7 cellular contexts compared by ENCODE assay signal in genomic region chrX:101391831-101392230, GRCh38. TPM values are rescaled to one million over a fixed set of nuclear protein-coding genes. Genes with fewer than 3 reads are reported as not detected.
DNase-seq lines count a peak whose midpoint lies in the region; ATAC-seq and TF ChIP-seq lines count a peak whose summit lies in the region.

No MANE protein-coding gene starts in this region.

- DNase-seq in H7 (no peak), WERI-Rb-1 (no peak), NCI-H1105 (lab: John Stamatoyannopoulos, UW) (no peak), cerebellum (ENCODE audit: low spot score) (no peak)
- no peak for DNase-seq in stimulated activated CD4-positive, alpha-beta T cell treated with anti-CD3 and anti-CD28 coated beads, Interleukin-2, amount 100 ng/mL, for 24 hours

- H3K27me3 ChIP-seq in H7 (ENCODE audit: control insufficient read depth, insufficient read depth, low read length) (no peaks in the 10 kb centered on the region), WERI-Rb-1 (ENCODE audit: insufficient read depth, low read depth, severe bottlenecking) (peaks cover 4% of the 10 kb centered on the region), gastroesophageal sphincter (no peaks in the 10 kb centered on the region), skeletal muscle tissue (ENCODE audit: control insufficient read depth in 3 of 3, insufficient read depth in 3 of 3, low read length in 3 of 3) (no peaks in the 10 kb centered on the region)

- no peak for ATAC-seq in gastroesophageal sphincter

- H3K27ac ChIP-seq in WERI-Rb-1: peak overlapping the region; percentile 75; the same call in 1 of the 2 replicates
- H3K27ac ChIP-seq in gastroesophageal sphincter: peak overlapping the region in 3 of 4 donors; percentile 78 to 82 (median 79)
- no peak overlapping the region for H3K27ac ChIP-seq in skeletal muscle tissue (ENCODE audit: low read depth, low read length)

- H3K36me3 ChIP-seq in H7 (replicated peaks; ENCODE audit: control insufficient read depth, insufficient read depth, low read length) (peaks cover 9% of the 10 kb centered on the region), WERI-Rb-1 (peaks cover 29% of the 10 kb centered on the region), gastroesophageal sphincter (peaks cover 0 to 19% of the 10 kb centered on the region in 2 donors), skeletal muscle tissue (ENCODE audit: control insufficient read depth in 3 of 3, insufficient read depth in 3 of 3, low read length in 3 of 3) (peaks cover 0 to 5% (median 4%) of the 10 kb centered on the region in 3 donors)

- WGBS in gastroesophageal sphincter (ENCODE audit: low coverage in 1 of 2), 2 donors: 63 to 77% methylated on average over 2 to 6 of the region's 6 CpGs

- TF ChIP-seq EP300 in gastroesophageal sphincter (IDR thresholded peaks at IDR 0.05): no peak

- peaks cover 0 to 3% (median 0%) of the 10 kb centered on the region in 3 donors for H3K4me1 ChIP-seq in gastroesophageal sphincter
- peaks cover 2 to 8% (median 3%) of the 10 kb centered on the region in 3 donors for H3K4me1 ChIP-seq in skeletal muscle tissue (ENCODE audit: control insufficient read depth in 3 of 3, insufficient read depth in 3 of 3, low read length in 3 of 3)

- no peak for TF ChIP-seq CTCF in WERI-Rb-1 (IDR thresholded peaks at IDR 0.05; ENCODE audit: low read depth, low read length)
- TF ChIP-seq CTCF in gastroesophageal sphincter (IDR thresholded peaks at IDR 0.05): no peak

- H3K4me3 ChIP-seq in H7 (ENCODE audit: insufficient read depth, low read depth, low read length) (peak overlapping the region; percentile 78), WERI-Rb-1 (ENCODE audit: low read depth, low read length) (peak overlapping the region; percentile 76), gastroesophageal sphincter (peak overlapping the region in 1 of 2 donors; percentile 54), skeletal muscle tissue (ENCODE audit: low read length in 3 of 3) (peak overlapping the region in 2 of 3 donors; percentile 72 to 76)

- H3K9me3 ChIP-seq in WERI-Rb-1 (ENCODE audit: severe bottlenecking): peaks cover 3% of the 10 kb centered on the region
- H3K9me3 ChIP-seq in gastroesophageal sphincter: no peaks in the 10 kb centered on the region
- no peaks in the 10 kb centered on the region for H3K9me3 ChIP-seq in skeletal muscle tissue (ENCODE audit: control insufficient read depth in 3 of 3, low read length in 3 of 3)

- peak overlapping the region in 2 of 3 donors; percentile 80 for H3K9ac ChIP-seq in skeletal muscle tissue (ENCODE audit: low read depth in 1 of 3, low read length in 3 of 3)

- no peak for TF ChIP-seq POLR2A in gastroesophageal sphincter (IDR thresholded peaks at IDR 0.05)

RNA-seq across cellular contexts. Expression of gene RPL36A, which starts 1.0 kb away (rescaled TPM):
- 794 and 812 TPM in 2 replicates for total RNA-seq in H7 (2014; rRNA removed; shearing (Covaris generic))
- total RNA-seq in gastroesophageal sphincter (1,000 to 10,000 TPM in 3 of 4 donors, 100 to 1,000 TPM in 1; 629 to 1,573 (median 1,208) TPM), skeletal muscle tissue (349 TPM), cerebellum (138 TPM)

RNA-seq across cellular contexts. Expression of gene BTK, which starts 5.8 kb away (rescaled TPM):
- 0.07 and 0.11 TPM in 2 replicates for total RNA-seq in H7 (2014; rRNA removed; shearing (Covaris generic))
- total RNA-seq in gastroesophageal sphincter (10 to 100 TPM in 1 of 4 donors, 1 to 10 TPM in 3; 2.2 to 14.8 (median 4.5) TPM), skeletal muscle tissue (2.1 TPM), cerebellum (2.2 TPM)

RNA-seq across cellular contexts. Expression of gene GLA, which starts 15.9 kb away (rescaled TPM):
- 48.1 and 58.3 TPM in 2 replicates for total RNA-seq in H7 (2014; rRNA removed; shearing (Covaris generic))
- total RNA-seq in gastroesophageal sphincter: 10 to 100 TPM in 3 of 4 donors, 1 to 10 TPM in 1; 9.2 to 22.0 (median 16.1) TPM
- 16.2 TPM for total RNA-seq in skeletal muscle tissue
- total RNA-seq in cerebellum: 15.7 TPM

RNA-seq across cellular contexts. Expression of gene HNRNPH2, which starts 16.2 kb away (rescaled TPM):
- 33.5 and 35.0 TPM in 2 replicates for total RNA-seq in H7 (2014; rRNA removed; shearing (Covaris generic))
- total RNA-seq in gastroesophageal sphincter (10 to 100 TPM; 38.8 to 66.6 (median 62.1) TPM), skeletal muscle tissue (53.2 TPM), cerebellum (46.5 TPM)

RNA-seq across cellular contexts. Expression of gene TIMM8A, which starts 43.3 kb away (rescaled TPM):
- total RNA-seq in H7 (2014; rRNA removed; shearing (Covaris generic)): 6.2 and 8.4 TPM in 2 replicates
- total RNA-seq in gastroesophageal sphincter: 1 to 10 TPM; 1.5 to 7.1 (median 5.3) TPM
- total RNA-seq in skeletal muscle tissue: 3.1 TPM
- total RNA-seq in cerebellum: 7.3 TPM
